ENCODE assay signal across 1 cellular context in the genomic region with DNA sequence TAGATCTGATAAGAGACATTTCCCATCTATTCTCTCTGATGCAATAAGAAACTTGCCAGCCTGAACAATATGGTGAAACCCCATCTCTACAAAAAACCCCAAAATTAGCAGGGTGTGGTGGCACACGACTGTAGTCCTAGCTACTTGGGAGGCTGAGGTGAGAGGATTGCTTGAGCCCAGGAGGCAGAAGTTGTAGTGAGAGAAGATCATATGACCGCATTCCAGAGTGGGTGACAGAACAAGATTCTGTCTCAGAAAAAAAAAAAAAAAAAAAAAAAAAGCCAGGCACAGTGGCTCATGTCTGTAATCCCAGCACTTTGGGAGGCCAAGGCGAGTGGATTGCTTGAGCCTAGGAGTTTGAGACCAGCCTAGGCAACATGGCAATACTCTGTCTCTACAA. TPM values are rescaled to one million over a fixed set of nuclear protein-coding genes. Genes with fewer than 3 reads are reported as not detected.
"Had no signal": no experiment of that assay in that cellular context is flagged by ENCODE, and none has a peak within 500 bp of the region (broad histone marks: within the 10 kb centered on the region; RNA-seq: fewer than 3 reads in every experiment).

No MANE protein-coding gene starts in this region.

RNA-seq across cellular contexts. Expression of gene TSPAN9, which starts 11.3 kb away (rescaled TPM):
- total RNA-seq: activated CD8-positive, alpha-beta memory T cell treated with anti-CD3 and anti-CD28 coated beads, Interleukin-2, amount 10 ng/mL, durations not matched to agents 7 days and 5 days had no signal
